Comparison of ENCODE assay signal across 10 cellular contexts in genomic region chr1:59669752-59670312, GRCh38.
DNase-seq lines count a peak whose midpoint lies in the region; ATAC-seq, FAIRE-seq and TF ChIP-seq lines count a peak whose summit lies in the region.
"Had no signal": no experiment of that assay in that cellular context is flagged by ENCODE, and none has a peak within 500 bp of the region (broad histone marks: within the 10 kb centered on the region; RNA-seq: fewer than 3 reads in every experiment).

No MANE protein-coding gene starts in this region.

- TF ChIP-seq CTCF in endodermal cell (conservative IDR thresholded peaks at IDR 0.05) (no peak), stomach (IDR thresholded peaks at IDR 0.05) (no peak)

- H3K4me3 Mint-ChIP-seq in endodermal cell = no peak overlapping the region
- H3K4me3 Mint-ChIP-seq: dendritic cell treated with granulocyte-macrophage colony-stimulating factor and Interleukin-4, amounts not matched to agents 40 ng/mL and 50 ng/mL, for 4 days had no signal

- DNase-seq in M059J (ENCODE audit: low read depth) = peak; percentile 80
- DNase-seq in endodermal cell = peak; percentile 70
- DNase-seq in mesenchymal stem cell = peak; percentile 67
- DNase-seq in stomach = no peak
- no peak for DNase-seq in stimulated activated CD8-positive, alpha-beta memory T cell treated with anti-CD3 and anti-CD28 coated beads, Interleukin-4, amount 100 ng/mL, for 48 hours
- DNase-seq in 8988T = no peak
- DNase-seq in GM12891 (ENCODE audit: insufficient read length, low spot score) = no peak
- DNase-seq: activated CD4-positive, alpha-beta T cell treated with anti-CD3 and anti-CD28 coated beads, Interleukin-2, amount 50 U/mL, for 4 hours had no signal

- no peak overlapping the region for H2BK15ac ChIP-seq in mesenchymal stem cell (ENCODE audit: low read depth, poor library complexity, severe bottlenecking)

- peak overlapping the region; percentile 55 for H2BK120ac ChIP-seq in mesenchymal stem cell (ENCODE audit: low read depth, low read length)

- no peaks in the 10 kb centered on the region for H3K9me3 Mint-ChIP-seq in endodermal cell
- H3K9me3 Mint-ChIP-seq: dendritic cell treated with granulocyte-macrophage colony-stimulating factor and Interleukin-4, amounts not matched to agents 40 ng/mL and 50 ng/mL, for 4 days had no signal

- H4K91ac ChIP-seq in mesenchymal stem cell (ENCODE audit: low read length) = no peak overlapping the region

- H3K9ac ChIP-seq in endodermal cell (ENCODE audit: extremely low read depth, low read length, poor library complexity, severe bottlenecking) (no peak overlapping the region), mesenchymal stem cell (ENCODE audit: low read length) (peak overlapping the region; percentile 64)

- H3K36me3 Mint-ChIP-seq in endodermal cell (ENCODE audit: low read depth) = no peaks in the 10 kb centered on the region

- no peak overlapping the region for H2BK5ac ChIP-seq in mesenchymal stem cell (ENCODE audit: low read depth, low read length, poor library complexity, severe bottlenecking)

- no peaks in the 10 kb centered on the region for H3K36me3 ChIP-seq in endodermal cell (ENCODE audit: control insufficient read depth, insufficient read depth, low read length)
- peaks cover 0 to 4% of the 10 kb centered on the region in 2 experiments for H3K36me3 ChIP-seq in mesenchymal stem cell (ENCODE audit: control insufficient read depth in 1 of 2, insufficient read depth in 2 of 2, low read depth in 1 of 2, low read length in 2 of 2)
- no peaks in the 10 kb centered on the region for H3K36me3 ChIP-seq in stomach

- H3K4me1 ChIP-seq in endodermal cell (ENCODE audit: control insufficient read depth, insufficient read depth, low read length) = peaks cover 8% of the 10 kb centered on the region
- H3K4me1 ChIP-seq in mesenchymal stem cell (ENCODE audit: control insufficient read depth, insufficient read depth, low read depth, low read length) = peaks cover 2% of the 10 kb centered on the region
- peaks cover 13 to 28% (median 23%) of the 10 kb centered on the region in 4 donors for H3K4me1 ChIP-seq in stomach

- intact Hi-C loops in stomach (cut with DNase I; ENCODE audit: low total_unique reads) = no loop called here

- no peak for ATAC-seq in HG03159 (IDR thresholded peaks at IDR 0.05; ENCODE audit: unreplicated experiment)

- H3K18ac ChIP-seq in mesenchymal stem cell (ENCODE audit: low read depth in 1 of 2, low read length in 2 of 2) = peak overlapping the region in 1 of 2 experiments; percentile 9

- peak overlapping the region; percentile 50 for H3K27ac Mint-ChIP-seq in endodermal cell
- H3K27ac Mint-ChIP-seq: dendritic cell treated with granulocyte-macrophage colony-stimulating factor and Interleukin-4, amounts not matched to agents 40 ng/mL and 50 ng/mL, for 4 days had no signal

- no peak overlapping the region for H2BK12ac ChIP-seq in mesenchymal stem cell (ENCODE audit: low read length in 2 of 2)

- no peak overlapping the region for H3K14ac ChIP-seq in mesenchymal stem cell (ENCODE audit: low read length in 2 of 2)

- H3K27me3 ChIP-seq in endodermal cell (ENCODE audit: control insufficient read depth, insufficient read depth, low read length, poor library complexity, severe bottlenecking) = no peaks in the 10 kb centered on the region
- no peaks in the 10 kb centered on the region for H3K27me3 ChIP-seq in mesenchymal stem cell (ENCODE audit: control insufficient read depth in 1 of 2, insufficient read depth in 1 of 2, low read length in 2 of 2)
- H3K27me3 ChIP-seq in stomach = no peaks in the 10 kb centered on the region

- peak overlapping the region; percentile 8 for H4K8ac ChIP-seq in mesenchymal stem cell (ENCODE audit: low read length)

- H3K23ac ChIP-seq in mesenchymal stem cell (ENCODE audit: low read length in 2 of 2) = no peak overlapping the region

- no peak overlapping the region for H2AFZ ChIP-seq in mesenchymal stem cell (ENCODE audit: low read depth, low read length)

- H3K27ac ChIP-seq in endodermal cell (ENCODE audit: low read depth, low read length) = peak overlapping the region; percentile 97
- peak overlapping the region; percentile 64 for H3K27ac ChIP-seq in mesenchymal stem cell (ENCODE audit: low read length, poor library complexity, severe bottlenecking)
- H3K27ac ChIP-seq in stomach = peak overlapping the region in 3 of 5 donors; percentile 42 to 54 (median 44)

- no peaks in the 10 kb centered on the region for H3K9me3 ChIP-seq in endodermal cell (ENCODE audit: control insufficient read depth, low read length)
- peaks cover 12% of the 10 kb centered on the region for H3K9me3 ChIP-seq in mesenchymal stem cell (ENCODE audit: control insufficient read depth, low read length)
- H3K9me3 ChIP-seq in stomach = no peaks in the 10 kb centered on the region

- H2AK5ac ChIP-seq in mesenchymal stem cell (ENCODE audit: low read length, severe bottlenecking) = no peak overlapping the region

- WGBS in endodermal cell (ENCODE audit: insufficient coverage in 1 of 2, insufficient read length in 1 of 2), 2 experiments = 34 to 55% methylated on average over 5 to 9 of the region's 9 CpGs
- WGBS in mesenchymal stem cell = 42% methylated on average over 7 of the region's 9 CpGs
- 66 to 87% (median 84%) methylated on average over 9 of the region's 9 CpGs for WGBS in stomach, 5 donors

- peaks cover 17% of the 10 kb centered on the region for H3K4me1 Mint-ChIP-seq in endodermal cell

- H3K27me3 Mint-ChIP-seq in endodermal cell (ENCODE audit: insufficient read depth) = no peaks in the 10 kb centered on the region

- no peak for TF ChIP-seq EP300 in stomach (IDR thresholded peaks at IDR 0.05)

- no peak for TF ChIP-seq POLR2A in stomach (IDR thresholded peaks at IDR 0.05)
- TF ChIP-seq POLR2A in GM12891 (IDR thresholded peaks at IDR 0.05; ENCODE audit: low read depth, low read length) = no peak

- no peak overlapping the region for H3K4ac ChIP-seq in mesenchymal stem cell (ENCODE audit: low read depth in 1 of 2, low read length in 2 of 2)

- no peaks in the 10 kb centered on the region for H3K79me1 ChIP-seq in mesenchymal stem cell (replicated peaks; ENCODE audit: low read length, poor library complexity, severe bottlenecking)

- no peak overlapping the region for H3K4me2 ChIP-seq in mesenchymal stem cell (ENCODE audit: low read length, poor library complexity, severe bottlenecking)

- H3K4me3 ChIP-seq in endodermal cell (ENCODE audit: low read length) (no peak overlapping the region), mesenchymal stem cell (ENCODE audit: insufficient read depth in 1 of 2, low read depth in 1 of 2, low read length in 2 of 2) (no peak overlapping the region), stomach (no peak overlapping the region)

- FAIRE-seq in GM12891 (lab: Jason Lieb, UNC) = no peak

TF ChIP-seq in GM12891, 5 proteins besides CTCF, POLR2A, EP300 and RAD21:
- no peak for TF ChIP-seq PAX5 (IDR thresholded peaks at IDR 0.05; ENCODE audit: insufficient read depth, low read length, severe bottlenecking)
- TF ChIP-seq POU2F2 (IDR thresholded peaks at IDR 0.05; ENCODE audit: low read depth, low read length) = no peak
- TF ChIP-seq POLR2AphosphoS5 (IDR thresholded peaks at IDR 0.05; ENCODE audit: low read depth, low read length) = no peak
- TF ChIP-seq TAF1 (IDR thresholded peaks at IDR 0.05; ENCODE audit: low read depth, low read length) = no peak
- no peak for TF ChIP-seq SPI1 (IDR thresholded peaks at IDR 0.05; ENCODE audit: low read depth, low read length)

Comparison
In these comparisons a context has a peak if more than half of its experiments do, and no peak if none do; other contexts are left out.
1. DNase-seq: peak in M059J (single experiment), endodermal cell (single experiment) and mesenchymal stem cell (single experiment); none in stomach (single experiment), stimulated activated CD8-positive, alpha-beta memory T cell treated with anti-CD3 and anti-CD28 coated beads, Interleukin-4, amount 100 ng/mL, for 48 hours (single experiment), 8988T (single experiment) and GM12891 (single experiment).
2. H3K27ac ChIP-seq: peak in every context shown above with its lines; median percentile 97 in endodermal cell; 64 in mesenchymal stem cell; 44 in stomach.